In genomic region chr1:169348356-169349036, GRCh38 we compare ENCODE assay signal across 7 cellular contexts. TPM values are rescaled to one million over a fixed set of nuclear protein-coding genes. Genes with fewer than 3 reads are reported as not detected.
DNase-seq lines count a peak whose midpoint lies in the region; ATAC-seq and TF ChIP-seq lines count a peak whose summit lies in the region.

No MANE protein-coding gene starts in this region.

- POLR2A ChIA-PET in RWPE1 (lab: Yijun Ruan, JAX; ENCODE audit: low non-redundant PET): no interaction called here

- no peak for ATAC-seq in HG02870 (IDR thresholded peaks at IDR 0.05; ENCODE audit: unreplicated experiment)

- no peak overlapping the region for H3K4me2 ChIP-seq in neural progenitor cell

- H3K79me2 ChIP-seq in neural progenitor cell (ENCODE audit: low read depth): peaks cover 7% of the 10 kb centered on the region

- H3K27me3 Mint-ChIP-seq in neural progenitor cell (ENCODE audit: insufficient read depth, low read depth): no peaks in the 10 kb centered on the region

- H3K4me3 ChIP-seq in epithelial cell of esophagus (ENCODE audit: low read length) (no peak overlapping the region), neural progenitor cell (no peak overlapping the region)

- H3K27ac ChIP-seq in RWPE1 (no peak overlapping the region), neural progenitor cell (no peak overlapping the region)

- H2AFZ ChIP-seq in neural progenitor cell (replicated peaks): no peak overlapping the region

- H4K20me1 ChIP-seq in neural progenitor cell (ENCODE audit: low read depth): no peaks in the 10 kb centered on the region

- no peak overlapping the region for H3K9ac ChIP-seq in neural progenitor cell

- CTCF ChIA-PET in RWPE1 (lab: Yijun Ruan, JAX): interaction anchor here (0.5 to 3.0 kb wide), 17 partner anchors 9 to 1016 kb away, joined by 3 to 25 read pairs (median 3); no protein-coding TSS in a partner anchor

- peaks cover 3% of the 10 kb centered on the region for H3K36me3 Mint-ChIP-seq in neural progenitor cell

- no peak overlapping the region for H3K4me3 Mint-ChIP-seq in neural progenitor cell

- no peaks in the 10 kb centered on the region for H3F3A ChIP-seq in neural progenitor cell (ENCODE audit: low read depth)

- no peaks in the 10 kb centered on the region for H3K36me3 ChIP-seq in neural progenitor cell

- no peaks in the 10 kb centered on the region for H3K27me3 ChIP-seq in neural progenitor cell

- no peaks in the 10 kb centered on the region for H3K4me1 ChIP-seq in neural progenitor cell

- no peaks in the 10 kb centered on the region for H3K4me1 Mint-ChIP-seq in neural progenitor cell

- H3K9me3 ChIP-seq in neural progenitor cell (ENCODE audit: low read depth): no peaks in the 10 kb centered on the region

- H3K9me3 Mint-ChIP-seq in neural progenitor cell: peaks cover 16% of the 10 kb centered on the region

- no peak overlapping the region for H3K27ac Mint-ChIP-seq in neural progenitor cell

- DNase-seq in Daoy (ENCODE audit: low read depth) (peak; percentile 52), KG1 (lab: John Stamatoyannopoulos, UW) (peak; percentile 47), RWPE1 (ENCODE audit: low spot score) (no peak), epithelial cell of esophagus (ENCODE audit: low read depth) (peak; percentile 65), neural progenitor cell (ENCODE audit: low spot score) (peak; percentile 66), GM19240 (ENCODE audit: insufficient read length, low spot score) (no peak)

- TF ChIP-seq CTCF in RWPE1 (conservative IDR thresholded peaks at IDR 0.05; ENCODE audit: low read depth) (peak; percentile 82), epithelial cell of esophagus (IDR thresholded peaks at IDR 0.05; ENCODE audit: insufficient read depth, low read depth, low read length, missing control alignments) (peak; percentile 69), neural progenitor cell (IDR thresholded peaks at IDR 0.05) (peak; percentile 90)

RNA-seq across cellular contexts. Expression of gene NME7, which starts 19.1 kb away (rescaled TPM):
- total RNA-seq in Daoy (2014; rRNA removed; shearing (Covaris generic)): 67.1 and 109 TPM in 2 replicates
- 23.5 and 60.6 TPM in 2 replicates for total RNA-seq in neural progenitor cell (ENCODE audit: low replicate concordance)

RNA-seq across cellular contexts. Expression of gene BLZF1, which starts 19.5 kb away (rescaled TPM):
- 47.4 and 49.4 TPM in 2 replicates for total RNA-seq in Daoy (2014; rRNA removed; shearing (Covaris generic))
- 14.5 and 25.2 TPM in 2 replicates for total RNA-seq in neural progenitor cell (ENCODE audit: low replicate concordance)

Comparison
In these comparisons a context has a peak if more than half of its experiments do, and no peak if none do; other contexts are left out.
1. DNase-seq: peak in Daoy (single experiment), KG1 (single experiment), epithelial cell of esophagus (single experiment) and neural progenitor cell (single experiment); none in RWPE1 (single experiment) and GM19240 (single experiment).
2. Peak in every context shown above with its lines, with median percentiles within 50 percentile points of each other: CTCF ChIP-seq.